26 cellular contexts compared by ENCODE assay signal in the genomic region with DNA sequence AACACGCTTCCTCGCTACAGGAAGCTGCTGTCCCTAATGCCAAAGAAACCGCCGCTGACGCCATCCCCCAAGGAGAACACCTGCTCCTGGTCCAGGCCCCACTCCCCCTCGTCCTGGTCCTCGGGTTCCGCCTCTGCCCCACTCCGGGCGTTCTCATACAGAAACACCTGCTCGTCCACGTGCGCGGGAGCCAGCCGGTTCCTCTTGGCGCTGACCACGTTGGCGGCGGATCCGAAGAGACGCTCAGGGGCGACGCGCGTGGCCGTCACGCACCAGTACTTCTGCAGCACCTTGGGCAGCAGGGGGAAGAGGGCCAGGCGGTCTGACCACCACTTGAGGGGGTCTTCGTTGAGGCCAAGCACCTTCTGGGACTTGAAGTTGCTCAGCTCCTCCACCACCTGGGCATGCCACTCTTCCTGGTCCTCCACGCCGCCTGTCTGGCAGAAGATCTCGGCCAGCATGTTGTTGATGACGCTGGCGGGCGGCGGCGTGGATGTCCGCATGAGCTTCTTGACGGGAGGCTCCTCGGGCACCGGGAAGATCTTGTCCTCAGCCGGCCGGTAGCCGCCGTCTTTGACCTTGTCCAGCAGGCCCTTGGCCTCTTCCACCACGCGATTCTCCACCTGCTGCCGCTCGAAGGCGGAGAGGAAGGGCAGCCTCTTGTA.
"Had no signal": no experiment of that assay in that cellular context is flagged by ENCODE, and none has a peak within 500 bp of the region (broad histone marks: within the 10 kb centered on the region; RNA-seq: fewer than 3 reads in every experiment).

No MANE protein-coding gene starts in this region.

- ATAC-seq: activated CD8-positive, alpha-beta memory T cell treated with anti-CD3 and anti-CD28 coated beads, Interleukin-2, amount 10 ng/mL, durations not matched to agents 7 days and 5 days; esophagus mucosa; left ventricle myocardium superior; natural killer cell treated with Interleukin-12 subunit alpha and Interleukin-12 subunit beta and Interleukin-15 and Interleukin-18, amount 100 ng/mL, for 72 hours; right cardiac atrium had no signal

- H3K27ac Mint-ChIP-seq: activated CD4-positive, alpha-beta memory T cell treated with anti-CD3 and anti-CD28 coated beads, Interleukin-2, amount 10 ng/mL, durations not matched to agents 7 days and 5 days; activated CD4-positive, alpha-beta T cell treated with anti-CD3 and anti-CD28 coated beads, Interleukin-2, amount 10 ng/mL, durations not matched to agents 24 days and 14 days; activated CD8-positive, alpha-beta memory T cell treated with anti-CD3 and anti-CD28 coated beads, Interleukin-2, amount 10 ng/mL, durations not matched to agents 7 days and 5 days; activated T-helper 1 cell treated with anti-CD3 and anti-CD28 coated beads, Interleukin-12 subunit alpha, Interleukin-12 subunit beta, Interleukin-2, Interleukin-4 antibody, amounts not matched to agents 30 ng/mL and 10 ng/mL and 1 ng/mL, durations not matched to agents 14 hours and 24 hours and 36 hours; brain; dendritic cell treated with granulocyte-macrophage colony-stimulating factor and Interleukin-4, amounts not matched to agents 40 ng/mL and 50 ng/mL, for 4 days; natural killer cell treated with Interleukin-12 subunit alpha and Interleukin-12 subunit beta and Interleukin-15 and Interleukin-18, amount 100 ng/mL, for 72 hours; stimulated activated naive CD8-positive, alpha-beta T cell treated with anti-CD3 and anti-CD28 coated beads, Interleukin-15, Interleukin-2, amounts not matched to agents 100 ng/mL and 50 ng/mL, for 24 hours had no signal

- H2AFZ ChIP-seq: parathyroid adenoma had no signal

- H3K4me3 ChIP-seq: tibial artery had no signal

- DNase-seq: activated CD4-positive, alpha-beta memory T cell treated with anti-CD3 and anti-CD28 coated beads, Interleukin-2, amount 10 ng/mL, durations not matched to agents 7 days and 5 days; activated CD4-positive, alpha-beta T cell treated with anti-CD3 and anti-CD28 coated beads, Interleukin-2, amount 10 ng/mL, durations not matched to agents 24 days and 14 days; activated CD8-positive, alpha-beta memory T cell treated with anti-CD3 and anti-CD28 coated beads, Interleukin-2, amount 10 ng/mL, durations not matched to agents 7 days and 5 days; activated gamma-delta T cell; activated naive CD4-positive, alpha-beta T cell treated with anti-CD3 and anti-CD28 coated beads, Interleukin-2, amount 50 U/mL, for 16 hours; activated T-cell treated with anti-CD3 and anti-CD28 coated beads for 4 hours; anterior cingulate cortex; effector CD8-positive, alpha-beta T cell; foreskin melanocyte; left ventricle myocardium superior; mammary epithelial cell; midbrain; stimulated activated CD4-positive, alpha-beta T cell treated with anti-CD3 and anti-CD28 coated beads, Interleukin-12 subunit alpha, Interleukin-12 subunit beta, amount 100 ng/mL, for 4 hours; stimulated activated CD4-positive, alpha-beta T cell treated with anti-CD3 and anti-CD28 coated beads, Interleukin-4, amount 100 ng/mL, for 4 hours; substantia nigra; T-helper 1 cell; T-helper 9 cell; tibial artery had no signal

- H3K4me1 ChIP-seq: parathyroid adenoma had no signal

- H3K9me3 Mint-ChIP-seq: activated CD4-positive, alpha-beta memory T cell treated with anti-CD3 and anti-CD28 coated beads, Interleukin-2, amount 10 ng/mL, durations not matched to agents 7 days and 5 days; activated CD4-positive, alpha-beta T cell treated with anti-CD3 and anti-CD28 coated beads, Interleukin-2, amount 10 ng/mL, durations not matched to agents 24 days and 14 days; activated T-helper 1 cell treated with anti-CD3 and anti-CD28 coated beads, Interleukin-12 subunit alpha, Interleukin-12 subunit beta, Interleukin-2, Interleukin-4 antibody, amounts not matched to agents 30 ng/mL and 10 ng/mL and 1 ng/mL, durations not matched to agents 14 hours and 24 hours and 36 hours; dendritic cell treated with granulocyte-macrophage colony-stimulating factor and Interleukin-4, amounts not matched to agents 40 ng/mL and 50 ng/mL, for 4 days; natural killer cell treated with Interleukin-12 subunit alpha and Interleukin-12 subunit beta and Interleukin-15 and Interleukin-18, amount 100 ng/mL, for 72 hours; stimulated activated naive CD8-positive, alpha-beta T cell treated with anti-CD3 and anti-CD28 coated beads, Interleukin-15, Interleukin-2, amounts not matched to agents 100 ng/mL and 50 ng/mL, for 24 hours had no signal

- H3K9me3 ChIP-seq: tibial artery had no signal

- H3K27me3 ChIP-seq: tibial artery had no signal

- H3K4me1 Mint-ChIP-seq: activated CD4-positive, alpha-beta memory T cell treated with anti-CD3 and anti-CD28 coated beads, Interleukin-2, amount 10 ng/mL, durations not matched to agents 7 days and 5 days; activated CD8-positive, alpha-beta memory T cell treated with anti-CD3 and anti-CD28 coated beads, Interleukin-2, amount 10 ng/mL, durations not matched to agents 7 days and 5 days had no signal

- H3K27ac ChIP-seq: parathyroid adenoma, tibial artery had no signal

- H3K27me3 Mint-ChIP-seq: activated CD4-positive, alpha-beta memory T cell treated with anti-CD3 and anti-CD28 coated beads, Interleukin-2, amount 10 ng/mL, durations not matched to agents 7 days and 5 days; activated CD4-positive, alpha-beta T cell treated with anti-CD3 and anti-CD28 coated beads, Interleukin-2, amount 10 ng/mL, durations not matched to agents 24 days and 14 days; activated CD8-positive, alpha-beta memory T cell treated with anti-CD3 and anti-CD28 coated beads, Interleukin-2, amount 10 ng/mL, durations not matched to agents 7 days and 5 days; brain; dendritic cell treated with granulocyte-macrophage colony-stimulating factor and Interleukin-4, amounts not matched to agents 40 ng/mL and 50 ng/mL, for 4 days; natural killer cell treated with Interleukin-12 subunit alpha and Interleukin-12 subunit beta and Interleukin-15 and Interleukin-18, amount 100 ng/mL, for 72 hours; stimulated activated naive CD8-positive, alpha-beta T cell treated with anti-CD3 and anti-CD28 coated beads, Interleukin-15, Interleukin-2, amounts not matched to agents 100 ng/mL and 50 ng/mL, for 24 hours had no signal

- H3K4me3 Mint-ChIP-seq: activated CD4-positive, alpha-beta memory T cell treated with anti-CD3 and anti-CD28 coated beads, Interleukin-2, amount 10 ng/mL, durations not matched to agents 7 days and 5 days; activated CD4-positive, alpha-beta T cell treated with anti-CD3 and anti-CD28 coated beads, Interleukin-2, amount 10 ng/mL, durations not matched to agents 24 days and 14 days; activated CD8-positive, alpha-beta memory T cell treated with anti-CD3 and anti-CD28 coated beads, Interleukin-2, amount 10 ng/mL, durations not matched to agents 7 days and 5 days; activated T-helper 1 cell treated with anti-CD3 and anti-CD28 coated beads, Interleukin-12 subunit alpha, Interleukin-12 subunit beta, Interleukin-2, Interleukin-4 antibody, amounts not matched to agents 30 ng/mL and 10 ng/mL and 1 ng/mL, durations not matched to agents 14 hours and 24 hours and 36 hours; brain; dendritic cell treated with granulocyte-macrophage colony-stimulating factor and Interleukin-4, amounts not matched to agents 40 ng/mL and 50 ng/mL, for 4 days; natural killer cell treated with Interleukin-12 subunit alpha and Interleukin-12 subunit beta and Interleukin-15 and Interleukin-18, amount 100 ng/mL, for 72 hours; stimulated activated naive CD8-positive, alpha-beta T cell treated with anti-CD3 and anti-CD28 coated beads, Interleukin-15, Interleukin-2, amounts not matched to agents 100 ng/mL and 50 ng/mL, for 24 hours had no signal

- H3K9ac ChIP-seq: parathyroid adenoma had no signal
